25 cellular contexts compared by ENCODE assay signal in the genomic region with DNA sequence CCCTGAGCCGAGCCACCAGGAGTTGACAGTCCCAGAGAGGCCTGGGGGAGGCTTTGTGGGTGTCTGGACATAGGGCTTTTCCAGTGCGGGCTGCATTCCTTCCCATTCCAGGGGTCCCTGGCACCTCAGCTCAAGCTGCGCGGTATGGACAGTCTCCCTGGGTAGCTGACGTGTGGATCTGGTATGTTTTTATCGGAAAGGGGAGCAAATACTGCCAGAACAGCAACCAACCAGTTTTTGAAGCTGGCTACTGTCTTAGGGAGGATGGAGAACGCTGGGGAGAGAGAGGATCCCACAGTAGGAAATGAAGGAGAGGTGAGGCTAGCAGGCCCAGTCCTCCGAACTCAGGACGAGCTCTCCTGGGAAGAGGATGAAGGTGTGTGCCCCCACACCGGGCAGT.
DNase-seq lines count a peak whose midpoint lies in the region; ATAC-seq, FAIRE-seq and TF ChIP-seq lines count a peak whose summit lies in the region.
"Had no signal": no experiment of that assay in that cellular context is flagged by ENCODE, and none has a peak within 500 bp of the region (broad histone marks: within the 10 kb centered on the region; RNA-seq: fewer than 3 reads in every experiment).

No MANE protein-coding gene starts in this region.

- FAIRE-seq in pancreas (lab: Jason Lieb, UNC), result no peak
- FAIRE-seq: A549 had no signal

- H3K9ac ChIP-seq in mammary epithelial cell (ENCODE audit: insufficient read depth, low read length), result no peak overlapping the region
- H3K9ac ChIP-seq: GM23248, KMS-11 had no signal

- TF ChIP-seq EP300 in sigmoid colon (IDR thresholded peaks at IDR 0.05), result no peak

- H3K4me3 ChIP-seq in mammary epithelial cell (replicated peaks in 1 of 3; ENCODE audit: insufficient read depth in 1 of 3, low read depth in 2 of 3, low read length in 3 of 3) (no peak overlapping the region), sigmoid colon (no peak overlapping the region), pancreas (no peak overlapping the region), A673 (ENCODE audit: low read depth, low read length, poor library complexity, severe bottlenecking) (no peak overlapping the region)
- H3K4me3 ChIP-seq: A549, GM23248, HAP-1, PC-9 had no signal

- intact Hi-C loops in mammary epithelial cell (cut with micrococcal nuclease), result loop anchor here (10.0 kb wide), 1 partner anchor 164 kb away; no protein-coding TSS in a partner anchor
- intact Hi-C loops in sigmoid colon (cut with DNase I), result no loop called here
- intact Hi-C loops in pancreas (cut with DNase I), result no loop called here
- intact Hi-C loops in A673 (cut with micrococcal nuclease; ENCODE audit: unreplicated experiment), result loop anchor here (10.0 kb wide), 1 partner anchor 174 kb away; a partner anchor contains a TSS
- intact Hi-C loops in activated CD4-positive, alpha-beta memory T cell treated with anti-CD3 and anti-CD28 coated beads for 36 hours (cut with micrococcal nuclease), result no loop called here

- no peaks in the 10 kb centered on the region for H3K27me3 Mint-ChIP-seq in mesothelial cell of epicardium (ENCODE audit: low read depth)
- no peaks in the 10 kb centered on the region for H3K27me3 Mint-ChIP-seq in activated CD4-positive, alpha-beta memory T cell treated with anti-CD3 and anti-CD28 coated beads for 36 hours

- H4K20me1 ChIP-seq in mammary epithelial cell (ENCODE audit: insufficient read depth, low read length), result no peaks in the 10 kb centered on the region

- ATAC-seq in pancreas, result no peak
- ATAC-seq: A549, Right ventricle myocardium inferior had no signal

- H3K4me2 ChIP-seq in mammary epithelial cell (ENCODE audit: insufficient read depth, low read depth, low read length), result no peak overlapping the region
- H3K4me2 ChIP-seq: A549, KMS-11, PC-9 had no signal

- CTCF ChIA-PET in mammary epithelial cell (lab: Charles Lee; ENCODE audit: low non-redundant PET) (no interaction called here), A673 (lab: Charles Lee) (no interaction called here)
- CTCF ChIA-PET in activated CD4-positive, alpha-beta memory T cell treated with anti-CD3 and anti-CD28 coated beads for 36 hours (lab: Charles Lee), result no interaction called here

- no peaks in the 10 kb centered on the region for H3K4me1 ChIP-seq in mammary epithelial cell (ENCODE audit: insufficient read depth, low read length)
- H3K4me1 ChIP-seq in sigmoid colon, result peaks cover 0 to 21% (median 18%) of the 10 kb centered on the region in 4 donors
- H3K4me1 ChIP-seq in pancreas, result peaks cover 0 to 10% (median 5%) of the 10 kb centered on the region in 3 donors
- H3K4me1 ChIP-seq in A673 (ENCODE audit: insufficient read depth, low read length, poor library complexity, severe bottlenecking), result peaks cover 11% of the 10 kb centered on the region
- H3K4me1 ChIP-seq: A549 had no signal

- dilution Hi-C loops in mammary epithelial cell (cut with HindIII; ENCODE audit: low sequenced_read_pairs), result no loop called here

- WGBS in mammary epithelial cell (ENCODE audit: low coverage, missing lambda C conversion rate), result 47% methylated on average over 10 of the region's 10 CpGs
- 84 to 86% methylated on average over 10 of the region's 10 CpGs for WGBS in sigmoid colon, 2 donors
- 85 to 98% methylated on average over 10 of the region's 10 CpGs for WGBS in pancreas, 2 donors

- no peaks in the 10 kb centered on the region for H3K36me3 ChIP-seq in mammary epithelial cell (ENCODE audit: insufficient read depth, low read length)
- no peaks in the 10 kb centered on the region for H3K36me3 ChIP-seq in sigmoid colon
- no peaks in the 10 kb centered on the region for H3K36me3 ChIP-seq in pancreas
- no peaks in the 10 kb centered on the region for H3K36me3 ChIP-seq in A673 (ENCODE audit: insufficient read depth, low read length, poor library complexity, severe bottlenecking)
- H3K36me3 ChIP-seq: HAP-1 had no signal

- H3K9me3 Mint-ChIP-seq in mesothelial cell of epicardium, result peaks cover under 1% of the 10 kb centered on the region
- peaks cover 10% of the 10 kb centered on the region for H3K9me3 Mint-ChIP-seq in activated CD4-positive, alpha-beta memory T cell treated with anti-CD3 and anti-CD28 coated beads for 36 hours
- H3K9me3 Mint-ChIP-seq: HFFc6 had no signal

- peak overlapping the region; percentile 55 for H2AFZ ChIP-seq in mammary epithelial cell (ENCODE audit: low read depth, low read length)
- H2AFZ ChIP-seq: GM23248, PC-9 had no signal

- BruUV-seq in mammary epithelial cell (replicated peaks; lab: Mats Ljungman, UMichigan) (no TSS peak), A673 (replicated peaks; lab: Mats Ljungman, UMichigan) (no TSS peak)

- H3K27ac ChIP-seq in mammary epithelial cell (ENCODE audit: insufficient read depth, low read depth, low read length), result no peak overlapping the region
- H3K27ac ChIP-seq in sigmoid colon, result peak overlapping the region in 3 of 4 donors; percentile 16 to 39 (median 17)
- no peak overlapping the region for H3K27ac ChIP-seq in pancreas
- no peak overlapping the region for H3K27ac ChIP-seq in A673 (ENCODE audit: low read depth, low read length, poor library complexity, severe bottlenecking)
- H3K27ac ChIP-seq: A549, GM23248, KMS-11, PC-9 had no signal

- TF ChIP-seq CTCF in mammary epithelial cell (conservative IDR thresholded peaks at IDR 0.05 in 1 of 2, IDR thresholded peaks at IDR 0.05 in 1 of 2; ENCODE audit: extremely low read depth in 1 of 2, insufficient read depth in 1 of 2, low read depth in 1 of 2, low read length in 2 of 2), result no peak
- TF ChIP-seq CTCF in mesothelial cell of epicardium (IDR thresholded peaks at IDR 0.05; ENCODE audit: unreplicated experiment), result no peak
- no peak for TF ChIP-seq CTCF in sigmoid colon (IDR thresholded peaks at IDR 0.05)
- no peak for TF ChIP-seq CTCF in pancreas (IDR thresholded peaks at IDR 0.05)
- no peak for TF ChIP-seq CTCF in A673 (conservative IDR thresholded peaks at IDR 0.05; ENCODE audit: low read depth, low read length)

- H3K27ac Mint-ChIP-seq in mesothelial cell of epicardium, result peak overlapping the region; percentile 75
- H3K27ac Mint-ChIP-seq in activated CD4-positive, alpha-beta memory T cell treated with anti-CD3 and anti-CD28 coated beads for 36 hours, result no peak overlapping the region
- H3K27ac Mint-ChIP-seq: CD14-positive monocyte, HFFc6, IgD-negative memory B cell had no signal

- H3K27me3 ChIP-seq in mammary epithelial cell (ENCODE audit: insufficient read depth, low read length), result no peaks in the 10 kb centered on the region
- H3K27me3 ChIP-seq in sigmoid colon, result no peaks in the 10 kb centered on the region
- no peaks in the 10 kb centered on the region for H3K27me3 ChIP-seq in pancreas
- H3K27me3 ChIP-seq in A673 (replicated peaks; ENCODE audit: insufficient read depth, low read depth, low read length, poor library complexity), result no peaks in the 10 kb centered on the region

- no peak overlapping the region for H3K4me3 Mint-ChIP-seq in mesothelial cell of epicardium
- H3K4me3 Mint-ChIP-seq in activated CD4-positive, alpha-beta memory T cell treated with anti-CD3 and anti-CD28 coated beads for 36 hours, result no peak overlapping the region
- H3K4me3 Mint-ChIP-seq: CD14-positive monocyte, HFFc6, IgD-negative memory B cell had no signal

- no peaks in the 10 kb centered on the region for H3K36me3 Mint-ChIP-seq in mesothelial cell of epicardium
- no peaks in the 10 kb centered on the region for H3K36me3 Mint-ChIP-seq in activated CD4-positive, alpha-beta memory T cell treated with anti-CD3 and anti-CD28 coated beads for 36 hours
- H3K36me3 Mint-ChIP-seq: CD14-positive monocyte had no signal

- H3K4me1 Mint-ChIP-seq in mesothelial cell of epicardium, result peaks cover 69% of the 10 kb centered on the region
- H3K4me1 Mint-ChIP-seq in activated CD4-positive, alpha-beta memory T cell treated with anti-CD3 and anti-CD28 coated beads for 36 hours (ENCODE audit: low read depth), result no peaks in the 10 kb centered on the region

- POLR2A ChIA-PET in A673 (lab: Charles Lee; ENCODE audit: low non-redundant PET), result no interaction called here
- POLR2A ChIA-PET in activated CD4-positive, alpha-beta memory T cell treated with anti-CD3 and anti-CD28 coated beads for 36 hours (lab: Charles Lee), result no interaction called here

- in situ Hi-C loops in mammary epithelial cell (cut with MboI; ENCODE audit: low sequenced_read_pairs in 2 of 2), result no loop called here

- H3K9me3 ChIP-seq in mammary epithelial cell (replicated peaks; ENCODE audit: insufficient read depth, low read length) (no peaks in the 10 kb centered on the region), sigmoid colon (no peaks in the 10 kb centered on the region), pancreas (no peaks in the 10 kb centered on the region), A673 (ENCODE audit: low read depth, low read length, poor library complexity, severe bottlenecking) (no peaks in the 10 kb centered on the region)
- H3K9me3 ChIP-seq: A549, HAP-1 had no signal

- DNase-seq in ELF-1 (ENCODE audit: low read depth, low spot score) (peak; percentile 20), mammary epithelial cell (no peak), mesothelial cell of epicardium (ENCODE audit: low spot score in 2 of 2, unreplicated experiment in 2 of 2) (no peak), sigmoid colon (no peak), pancreas (no peak), A673 (ENCODE audit: low spot score) (no peak), cerebellum (ENCODE audit: low spot score) (no peak)
- DNase-seq in activated CD4-positive, alpha-beta memory T cell treated with anti-CD3 and anti-CD28 coated beads for 36 hours, result no peak
- DNase-seq: Calu3, DMS79 treated with DMSO at 0.1 percent for 48 hours, HFFc6, NCI-H1048, NCI-H1417, NCI-H1694 treated with DMSO at 0.1 percent for 48 hours, NCI-H2081, NCI-H2227 treated with DMSO at 0.1 percent for 48 hours, NCI-H526 treated with DMSO at 0.1 percent for 48 hours, PC-9 had no signal

- no peaks in the 10 kb centered on the region for H3K79me2 ChIP-seq in mammary epithelial cell (ENCODE audit: insufficient read depth, low read length)

- no peak for TF ChIP-seq POLR2A in sigmoid colon (IDR thresholded peaks at IDR 0.05)

Comparison
In these comparisons a context has a peak if more than half of its experiments do, and no peak if none do; other contexts are left out.
1. H3K27ac ChIP-seq: peak in sigmoid colon (3 of 4); none in mammary epithelial cell (single experiment), pancreas (0 of 4) and A673 (single experiment).
2. intact Hi-C loops: an anchor here in mammary epithelial cell (10.0 kb wide) and A673 (10.0 kb wide); none called in sigmoid colon, pancreas and activated CD4-positive, alpha-beta memory T cell treated with anti-CD3 and anti-CD28 coated beads for 36 hours.